ENCODE assay signal across 17 cellular contexts in genomic region chr19:4046946-4047683, GRCh38. TPM values are rescaled to one million over a fixed set of nuclear protein-coding genes. Genes with fewer than 3 reads are reported as not detected.
DNase-seq lines count a peak whose midpoint lies in the region; ATAC-seq, FAIRE-seq and TF ChIP-seq lines count a peak whose summit lies in the region.
"Had no signal": no experiment of that assay in that cellular context is flagged by ENCODE, and none has a peak within 500 bp of the region (broad histone marks: within the 10 kb centered on the region; RNA-seq: fewer than 3 reads in every experiment).

No MANE protein-coding gene starts in this region.

- ATAC-seq in HepG2, result no peak
- ATAC-seq in GM18909 (IDR thresholded peaks at IDR 0.05; ENCODE audit: poor library complexity, unreplicated experiment), result no peak
- ATAC-seq in GM19452 (IDR thresholded peaks at IDR 0.05; ENCODE audit: unreplicated experiment), result no peak
- ATAC-seq: GM23338, K562 had no signal

- in situ Hi-C loops in GM13977 (cut with MboI; ENCODE audit: low pct_unique_long_range_greater_than_20kb, low sequenced_read_pairs, unreplicated experiment), result no loop called here
- in situ Hi-C loops in HepG2 (cut with HindIII; ENCODE audit: extremely low pct_ligation_motif_present, low pct_unique_long_range_greater_than_20kb), result no loop called here

- peak; percentile 35 for DNase-seq in GM13977 (ENCODE audit: low spot score)
- DNase-seq in dorsolateral prefrontal cortex, result no peak
- DNase-seq in HepG2 (ENCODE audit: low spot score), result no peak
- no peak for DNase-seq in uterus
- DNase-seq in mesothelial cell of epicardium (ENCODE audit: low spot score in 2 of 2, unreplicated experiment in 2 of 2), result no peak
- DNase-seq: COR-L47, H9 had no signal

- no peak overlapping the region for H3K9ac ChIP-seq in HepG2 (ENCODE audit: insufficient read depth, low read depth, low read length)
- H3K9ac ChIP-seq: BLaER1 treated with 17β-estradiol and CSF1 and Interleukin-3, amounts not matched to agents 10 nM and 100 nM had no signal

- H3K36me3 ChIP-seq in HepG2 (replicated peaks in 1 of 2; ENCODE audit: control insufficient read depth in 1 of 2, insufficient read depth in 2 of 2, low read length in 2 of 2) (peaks cover 24 to 39% of the 10 kb centered on the region in 2 experiments; a peak in 4 of 5 replicates), uterus (no peaks in the 10 kb centered on the region)

- H3K4me1 Mint-ChIP-seq in mesothelial cell of epicardium, result peaks cover 14% of the 10 kb centered on the region

- no peak overlapping the region for H3K4me2 ChIP-seq in HepG2 (ENCODE audit: low read depth, low read length)
- H3K4me2 ChIP-seq: BLaER1 treated with 17β-estradiol and CSF1 and Interleukin-3, amounts not matched to agents 10 nM and 100 nM; GM23338 had no signal

- peaks cover 13% of the 10 kb centered on the region for H3K4me1 ChIP-seq in HepG2 (ENCODE audit: insufficient read depth, low read length)
- H3K4me1 ChIP-seq in uterus, result no peaks in the 10 kb centered on the region

- no TSS peak for BruUV-seq in HepG2 (replicated peaks; lab: Mats Ljungman, UMichigan)

- no peak for TF ChIP-seq EP300 in HepG2 (IDR thresholded peaks at IDR 0.05; ENCODE audit: low read depth in 2 of 2, low read length in 2 of 2)
- no peak for TF ChIP-seq EP300 in HepG2 (CRISPR knock-in tag; IDR thresholded peaks at IDR 0.05; ENCODE audit: borderline replicate concordance)

- H3K9me3 Mint-ChIP-seq in mesothelial cell of epicardium, result no peaks in the 10 kb centered on the region
- H3K9me3 Mint-ChIP-seq: CD8-positive, alpha-beta memory T cell; GM23338; H9 had no signal

- 98% methylated on average over 33 of the region's 33 CpGs for WGBS in HepG2 (ENCODE audit: low lambda C conversion rate)

- CTCF ChIA-PET in HepG2 (lab: Yijun Ruan, JAX; ENCODE audit: low intra/inter-chr PET ratio, low total read pairs), result no interaction called here

- H3K36me3 Mint-ChIP-seq in mesothelial cell of epicardium, result peaks cover 11% of the 10 kb centered on the region

- H2AFZ ChIP-seq in HepG2 (ENCODE audit: low read length), result no peak overlapping the region
- H2AFZ ChIP-seq: GM23338 had no signal

- peaks cover 21% of the 10 kb centered on the region; the same call in 1 of the 2 replicates for H4K20me1 ChIP-seq in HepG2 (ENCODE audit: insufficient read depth, low read length)

- TF ChIP-seq POLR2A in HepG2 (IDR thresholded peaks at IDR 0.05; ENCODE audit: insufficient read depth in 1 of 2, low read depth in 2 of 2, low read length in 2 of 2), result no peak
- no peak for TF ChIP-seq POLR2A in uterus (IDR thresholded peaks at IDR 0.05)

- H3K27me3 ChIP-seq in dorsolateral prefrontal cortex (no peaks in the 10 kb centered on the region), HepG2 (ENCODE audit: control insufficient read depth in 1 of 2, insufficient read depth in 2 of 2, low read length in 2 of 2) (no peaks in the 10 kb centered on the region), uterus (no peaks in the 10 kb centered on the region)
- H3K27me3 ChIP-seq: BLaER1 treated with 17β-estradiol and CSF1 and Interleukin-3, amounts not matched to agents 10 nM and 100 nM had no signal

- no peak overlapping the region for H3K27ac Mint-ChIP-seq in mesothelial cell of epicardium
- H3K27ac Mint-ChIP-seq: B cell, GM23338 had no signal

- H3K9me3 ChIP-seq in HepG2 (ENCODE audit: low read length) (no peaks in the 10 kb centered on the region), uterus (no peaks in the 10 kb centered on the region)
- H3K9me3 ChIP-seq: BLaER1 treated with 17β-estradiol and CSF1 and Interleukin-3, amounts not matched to agents 10 nM and 100 nM had no signal

- no peak for TF ChIP-seq RAD21 in HepG2 (CRISPR knock-in tag; IDR thresholded peaks at IDR 0.05)

- TF ChIP-seq CTCF in GM13977 (IDR thresholded peaks at IDR 0.05; ENCODE audit: extremely low read depth, insufficient read depth, missing control alignments), result no peak
- TF ChIP-seq CTCF in dorsolateral prefrontal cortex (IDR thresholded peaks at IDR 0.05 in 54 of 56, conservative IDR thresholded peaks at IDR 0.05 in 2 of 56; ENCODE audit: low read depth in 1 of 56, partially characterized antibody in 56 of 56), result no peak
- no peak for TF ChIP-seq CTCF in HepG2 (CRISPR knock-in tag; IDR thresholded peaks at IDR 0.05)
- TF ChIP-seq CTCF in uterus (IDR thresholded peaks at IDR 0.05), result no peak
- TF ChIP-seq CTCF in mesothelial cell of epicardium (IDR thresholded peaks at IDR 0.05; ENCODE audit: unreplicated experiment), result no peak

- intact Hi-C loops in dorsolateral prefrontal cortex (cut with DNase I), result no loop called here
- intact Hi-C loops in HepG2 (cut with micrococcal nuclease; ENCODE audit: unreplicated experiment), result no loop called here
- intact Hi-C loops in uterus (cut with DNase I; ENCODE audit: low total_unique reads), result no loop called here

- H3K4me3 ChIP-seq in dorsolateral prefrontal cortex, result no peak overlapping the region
- H3K4me3 ChIP-seq in HepG2 (replicated peaks in 1 of 3; ENCODE audit: insufficient read depth in 1 of 3, low read depth in 2 of 3, low read length in 3 of 3), result no peak overlapping the region
- H3K4me3 ChIP-seq in uterus, result no peak overlapping the region
- H3K4me3 ChIP-seq: BLaER1 treated with 17β-estradiol and CSF1 and Interleukin-3, amounts not matched to agents 10 nM and 100 nM; GM23338; K562 had no signal

- FAIRE-seq in HepG2 (lab: Jason Lieb, UNC), result no peak
- FAIRE-seq: D721Med, GM12891, GM18507, K562 had no signal

- POLR2A ChIA-PET in HepG2 (lab: Yijun Ruan, JAX), result no interaction called here

- H3K4me3 Mint-ChIP-seq in mesothelial cell of epicardium, result no peak overlapping the region
- H3K4me3 Mint-ChIP-seq: B cell, GM23338, H9 had no signal

- H3K27me3 Mint-ChIP-seq in mesothelial cell of epicardium (ENCODE audit: low read depth), result no peaks in the 10 kb centered on the region
- H3K27me3 Mint-ChIP-seq: B cell had no signal

- peaks cover 32% of the 10 kb centered on the region for H3K79me2 ChIP-seq in HepG2 (ENCODE audit: insufficient read depth, low read length)

- H3K27ac ChIP-seq in dorsolateral prefrontal cortex (peak overlapping the region in 52 of 59 donors; percentile 23 to 96 (median 70)), HepG2 (ENCODE audit: extremely low read length, insufficient read depth, low read length) (no peak overlapping the region), uterus (peak overlapping the region; percentile 53 to 61)
- H3K27ac ChIP-seq: BLaER1 treated with 17β-estradiol and CSF1 and Interleukin-3, amounts not matched to agents 10 nM and 100 nM had no signal

RNA-seq across cellular contexts. Expression of gene ZBTB7A, which starts 19.6 kb away (rescaled TPM):
- total RNA-seq in dorsolateral prefrontal cortex, result 100 to 1,000 TPM in 60 of 120 experiments, 10 to 100 TPM in 60; 61.2 to 152 (median 99.8) TPM
- total RNA-seq in HepG2 (2016; rRNA removed; fragmentation: Illumina TruSeq; extraction: Trizol), result 3.5 and 3.6 TPM in 2 replicates
- 1.8 TPM in 2 replicates for total RNA-seq in HepG2 (2016; cell fraction: cytosol; rRNA removed; fragmentation: Illumina TruSeq; extraction: Trizol; ENCODE audit: low read depth)
- 2.7 and 3.2 TPM in 2 replicates for total RNA-seq in HepG2 (2016; cell fraction: insoluble cytoplasmic fraction; rRNA removed; fragmentation: Illumina TruSeq; extraction: Trizol)
- 3.7 and 4.3 TPM in 2 replicates for total RNA-seq in HepG2 (2016; cell fraction: membrane; rRNA removed; fragmentation: Illumina TruSeq; extraction: Trizol)
- total RNA-seq in HepG2 (2016; cell fraction: nucleus; rRNA removed; fragmentation: Illumina TruSeq; extraction: Trizol), result 3.0 and 3.1 TPM in 2 replicates
- 4.0 and 5.5 TPM in 2 replicates for polyA plus RNA-seq in HepG2 (2011; rRNA removed)
- polyA plus RNA-seq in HepG2 (2011; cell fraction: cytosol; rRNA removed), result 2.9 and 4.8 TPM in 2 replicates
- polyA plus RNA-seq in HepG2 (2011; cell fraction: nucleus; rRNA removed), result 23.5 and 34.3 TPM in 2 replicates
- polyA plus RNA-seq in HepG2 (2012), result 4.7 and 6.0 TPM in 2 replicates
- polyA plus RNA-seq in HepG2 (2016; cell fraction: cytosol; fragmentation: Illumina TruSeq; extraction: Trizol; ENCODE audit: low read depth), result 0.96 and 1.2 TPM in 2 replicates
- polyA plus RNA-seq in HepG2 (2016; cell fraction: insoluble cytoplasmic fraction; fragmentation: Illumina TruSeq; extraction: Trizol; ENCODE audit: low read depth), result 4.5 and 4.8 TPM in 2 replicates
- polyA plus RNA-seq in HepG2 (2016; cell fraction: membrane; fragmentation: Illumina TruSeq; extraction: Trizol; ENCODE audit: low read depth), result 2.7 and 3.0 TPM in 2 replicates
- polyA plus RNA-seq in HepG2 (2016; cell fraction: nucleus; fragmentation: Illumina TruSeq; extraction: Trizol; ENCODE audit: insufficient read depth, low read depth), result 9.7 and 9.9 TPM in 2 replicates
- polyA minus RNA-seq in HepG2 (2011; rRNA and poly(A)+ RNA removed; ENCODE audit: low replicate concordance), result 4.3 and 12.1 TPM in 2 replicates
- 9.4 and 10.5 TPM in 2 replicates for polyA minus RNA-seq in HepG2 (2011; cell fraction: cytosol; rRNA and poly(A)+ RNA removed)
- 5.0 and 5.4 TPM in 2 replicates for polyA minus RNA-seq in HepG2 (2011; cell fraction: nucleus; rRNA and poly(A)+ RNA removed)
- 10 to 100 TPM; 10.8 to 72.9 (median 14.1) TPM for total RNA-seq in uterus
- 27.3 to 27.9 TPM (median 27.7 TPM) in 3 replicates for total RNA-seq in mesothelial cell of epicardium

RNA-seq across cellular contexts. Expression of gene PIAS4, which starts 39.6 kb away (rescaled TPM):
- total RNA-seq in dorsolateral prefrontal cortex (10 to 100 TPM; 24.8 to 57.8 (median 38.6) TPM), HepG2 (2016; rRNA removed; fragmentation: Illumina TruSeq; extraction: Trizol) (20.1 and 22.4 TPM in 2 replicates), uterus (10 to 100 TPM in 3 of 4 donors, 1 to 10 TPM in 1; 10.0 to 39.4 (median 23.4) TPM), mesothelial cell of epicardium (47.9 to 50.1 TPM (median 48.0 TPM) in 3 replicates)
- total RNA-seq in HepG2 (2016; cell fraction: cytosol; rRNA removed; fragmentation: Illumina TruSeq; extraction: Trizol; ENCODE audit: low read depth), result 4.3 and 5.1 TPM in 2 replicates
- total RNA-seq in HepG2 (2016; cell fraction: insoluble cytoplasmic fraction; rRNA removed; fragmentation: Illumina TruSeq; extraction: Trizol), result 16.7 and 23.3 TPM in 2 replicates
- 9.8 and 11.2 TPM in 2 replicates for total RNA-seq in HepG2 (2016; cell fraction: membrane; rRNA removed; fragmentation: Illumina TruSeq; extraction: Trizol)
- total RNA-seq in HepG2 (2016; cell fraction: nucleus; rRNA removed; fragmentation: Illumina TruSeq; extraction: Trizol), result 9.7 and 15.2 TPM in 2 replicates
- polyA plus RNA-seq in HepG2 (2011; rRNA removed), result 8.7 and 9.0 TPM in 2 replicates
- polyA plus RNA-seq in HepG2 (2011; cell fraction: cytosol; rRNA removed), result 11.2 and 43.1 TPM in 2 replicates
- 22.4 and 27.4 TPM in 2 replicates for polyA plus RNA-seq in HepG2 (2011; cell fraction: nucleus; rRNA removed)
- 19.1 and 20.7 TPM in 2 replicates for polyA plus RNA-seq in HepG2 (2012)
- 3.3 and 3.5 TPM in 2 replicates for polyA plus RNA-seq in HepG2 (2016; cell fraction: cytosol; fragmentation: Illumina TruSeq; extraction: Trizol; ENCODE audit: low read depth)
- polyA plus RNA-seq in HepG2 (2016; cell fraction: insoluble cytoplasmic fraction; fragmentation: Illumina TruSeq; extraction: Trizol; ENCODE audit: low read depth), result 18.2 and 33.3 TPM in 2 replicates
- 5.6 and 5.9 TPM in 2 replicates for polyA plus RNA-seq in HepG2 (2016; cell fraction: membrane; fragmentation: Illumina TruSeq; extraction: Trizol; ENCODE audit: low read depth)
- polyA plus RNA-seq in HepG2 (2016; cell fraction: nucleus; fragmentation: Illumina TruSeq; extraction: Trizol; ENCODE audit: insufficient read depth, low read depth), result 36.3 and 39.1 TPM in 2 replicates
- polyA minus RNA-seq in HepG2 (2011; rRNA and poly(A)+ RNA removed; ENCODE audit: low replicate concordance), result 12.2 and 13.9 TPM in 2 replicates
- 5.1 and 7.7 TPM in 2 replicates for polyA minus RNA-seq in HepG2 (2011; cell fraction: cytosol; rRNA and poly(A)+ RNA removed)
- 14.5 and 15.1 TPM in 2 replicates for polyA minus RNA-seq in HepG2 (2011; cell fraction: nucleus; rRNA and poly(A)+ RNA removed)
